ENCODE assay signal across 8 cellular contexts in the genomic region with DNA sequence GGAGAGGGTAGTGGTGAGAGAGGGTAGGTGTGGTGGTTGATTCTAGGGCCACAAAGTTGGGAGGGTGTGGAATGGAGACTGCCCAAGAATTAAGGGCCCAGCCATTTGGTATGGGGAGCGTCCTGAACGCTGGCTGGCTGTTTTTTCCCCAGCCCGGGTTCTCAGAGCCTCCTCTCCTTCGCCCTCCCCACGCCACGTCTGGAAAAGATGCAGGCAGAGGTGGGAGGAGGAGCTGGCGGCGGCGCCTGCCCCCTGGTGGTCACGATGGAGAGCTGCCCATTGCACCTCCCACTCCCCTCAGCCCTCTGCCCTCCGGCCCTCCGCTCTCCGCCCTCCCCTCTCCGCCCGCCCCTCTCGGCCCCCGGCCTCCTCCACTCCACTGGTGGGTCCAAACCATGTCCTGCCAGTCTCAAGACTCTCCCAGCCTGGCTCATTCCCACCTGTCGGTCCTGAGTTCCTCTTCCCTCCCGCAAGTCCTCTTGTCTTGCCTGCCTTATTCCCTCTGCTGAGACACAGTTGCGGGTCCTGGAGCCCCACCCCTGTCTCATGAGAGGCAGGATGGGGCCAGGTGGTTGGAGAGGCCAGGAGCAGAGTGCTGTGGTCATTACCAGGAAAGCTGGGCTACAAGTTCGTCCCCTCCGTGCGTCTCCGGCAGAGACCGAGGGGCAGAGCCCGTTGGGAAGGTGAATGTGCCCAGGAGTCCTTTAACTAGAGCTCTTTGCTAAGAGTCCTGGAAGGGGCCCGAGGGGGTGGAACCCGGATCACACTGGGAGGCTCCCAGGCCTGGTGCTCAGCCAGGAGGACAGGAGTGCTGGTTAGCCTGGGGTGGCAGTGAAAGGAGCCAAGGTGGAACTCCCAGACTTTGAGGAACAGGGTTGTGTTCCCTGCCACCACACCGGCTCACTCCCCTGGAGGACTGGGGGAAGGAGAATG. TPM values are rescaled to one million over a fixed set of nuclear protein-coding genes. Genes with fewer than 3 reads are reported as not detected.
DNase-seq lines count a peak whose midpoint lies in the region; ATAC-seq and TF ChIP-seq lines count a peak whose summit lies in the region.

No MANE protein-coding gene starts in this region.

- intact Hi-C loops in CD4-positive, alpha-beta memory T cell (cut with micrococcal nuclease) = loop anchor here (1.0 to 10.0 kb wide), 4 partner anchors 258 to 862 kb away; partner anchors contain the start of gene SNRPE
- intact Hi-C loops in lower lobe of right lung (cut with DNase I) = loop anchor here (5.0 kb wide), 1 partner anchor 257 kb away; no protein-coding TSS in a partner anchor

- TF ChIP-seq CTCF in lower lobe of right lung (IDR thresholded peaks at IDR 0.05) = peak; percentile 92

- peaks cover 9% of the 10 kb centered on the region for H3K4me1 ChIP-seq in CD4-positive, alpha-beta memory T cell (ENCODE audit: insufficient read depth, low read length)
- H3K4me1 ChIP-seq in lower lobe of right lung = peaks cover 34% of the 10 kb centered on the region

- no peaks in the 10 kb centered on the region for H3K27me3 ChIP-seq in CD4-positive, alpha-beta memory T cell (ENCODE audit: insufficient read depth, low read length)
- no peaks in the 10 kb centered on the region for H3K27me3 ChIP-seq in lower lobe of right lung (ENCODE audit: low read depth)

- peak overlapping the region in 2 of 8 donors; percentile 36 to 46 for H3K4me3 Mint-ChIP-seq in CD4-positive, alpha-beta memory T cell
- no peak overlapping the region for H3K4me3 Mint-ChIP-seq in activated CD4-positive, alpha-beta memory T cell treated with anti-CD3 and anti-CD28 coated beads, Interleukin-2, amount 10 ng/mL, durations not matched to agents 7 days and 5 days

- POLR2A ChIA-PET in CD4-positive, alpha-beta memory T cell (lab: Charles Lee; ENCODE audit: partially characterized antibody) = interaction anchor here (0.7 to 2.0 kb wide), 5 partner anchors 257 to 625 kb away, joined by 3 to 10 read pairs (median 4); partner anchors contain the start of gene SNRPE
- POLR2A ChIA-PET in activated CD4-positive, alpha-beta memory T cell treated with anti-CD3 and anti-CD28 coated beads, Interleukin-2, amount 10 ng/mL, durations not matched to agents 7 days and 5 days (lab: Charles Lee) = interaction anchor here (1.4 to 1.7 kb wide), 2 partner anchors 258 to 269 kb away, joined by 7 read pairs; no protein-coding TSS in a partner anchor

- H3K36me3 ChIP-seq in CD4-positive, alpha-beta memory T cell (ENCODE audit: insufficient read depth, low read length) = no peaks in the 10 kb centered on the region
- peaks cover 23% of the 10 kb centered on the region for H3K36me3 ChIP-seq in lower lobe of right lung

- no peak overlapping the region for H3K27ac ChIP-seq in CD4-positive, alpha-beta memory T cell (ENCODE audit: low read depth, low read length)
- H3K27ac ChIP-seq in lower lobe of right lung = peak overlapping the region; percentile 27

- no peak overlapping the region for H3K4me3 ChIP-seq in CD4-positive, alpha-beta memory T cell (ENCODE audit: low read length in 2 of 2)
- peak overlapping the region; percentile 37 for H3K4me3 ChIP-seq in lower lobe of right lung

- no peaks in the 10 kb centered on the region for H3K9me3 ChIP-seq in CD4-positive, alpha-beta memory T cell (ENCODE audit: control insufficient read depth in 1 of 2, low read length in 2 of 2)
- no peaks in the 10 kb centered on the region for H3K9me3 ChIP-seq in lower lobe of right lung

- peak; percentile 55 to 65 (median 59) for DNase-seq in CD4-positive, alpha-beta memory T cell
- DNase-seq in NCI-H748 (lab: John Stamatoyannopoulos, UW; ENCODE audit: unreplicated experiment) = peak; percentile 57
- peak; percentile 66 for DNase-seq in activated CD4-positive, alpha-beta memory T cell treated with anti-CD3 and anti-CD28 coated beads, Interleukin-2, amount 10 ng/mL, durations not matched to agents 7 days and 5 days
- DNase-seq in effector CD4-positive, alpha-beta T cell = peak; percentile 34
- DNase-seq in lower lobe of right lung = peak; percentile 85
- peak; percentile 13 to 53 (median 13) for DNase-seq in stimulated activated CD4-positive, alpha-beta T cell treated with anti-CD3 and anti-CD28 coated beads, TNF-alpha, amount 100 ng/mL, for 24 hours (ENCODE audit: low read depth in 3 of 3)

- ATAC-seq in HG02885 (IDR thresholded peaks at IDR 0.05; ENCODE audit: poor library complexity, unreplicated experiment) = peak; percentile 38
- peak; percentile 93 to 94 for ATAC-seq in lower lobe of right lung
- no peak for ATAC-seq in HG03135 (IDR thresholded peaks at IDR 0.05; ENCODE audit: unreplicated experiment)

- peaks cover 0 to 3% (median 0%) of the 10 kb centered on the region in 8 donors for H3K9me3 Mint-ChIP-seq in CD4-positive, alpha-beta memory T cell
- H3K9me3 Mint-ChIP-seq in activated CD4-positive, alpha-beta memory T cell treated with anti-CD3 and anti-CD28 coated beads, Interleukin-2, amount 10 ng/mL, durations not matched to agents 7 days and 5 days = no peaks in the 10 kb centered on the region

- CTCF ChIA-PET in CD4-positive, alpha-beta memory T cell (lab: Charles Lee; ENCODE audit: partially characterized antibody) = interaction anchor here (0.7 to 3.8 kb wide), 28 partner anchors 9 to 789 kb away, joined by 3 to 54 read pairs (median 4); partner anchors contain the start of genes ATP2B4 and SNRPE
- CTCF ChIA-PET in activated CD4-positive, alpha-beta memory T cell treated with anti-CD3 and anti-CD28 coated beads, Interleukin-2, amount 10 ng/mL, durations not matched to agents 7 days and 5 days (lab: Charles Lee) = interaction anchor here (0.6 to 4.6 kb wide), 30 partner anchors 9 to 649 kb away, joined by 3 to 89 read pairs (median 4); partner anchors contain the start of gene SNRPE

- H3K36me3 Mint-ChIP-seq in CD4-positive, alpha-beta memory T cell = no peaks in the 10 kb centered on the region
- no peaks in the 10 kb centered on the region for H3K36me3 Mint-ChIP-seq in activated CD4-positive, alpha-beta memory T cell treated with anti-CD3 and anti-CD28 coated beads, Interleukin-2, amount 10 ng/mL, durations not matched to agents 7 days and 5 days (ENCODE audit: low read depth)

- H3K4me1 Mint-ChIP-seq in CD4-positive, alpha-beta memory T cell = peaks cover 5 to 14% (median 10%) of the 10 kb centered on the region in 4 donors
- peaks cover 9% of the 10 kb centered on the region for H3K4me1 Mint-ChIP-seq in activated CD4-positive, alpha-beta memory T cell treated with anti-CD3 and anti-CD28 coated beads, Interleukin-2, amount 10 ng/mL, durations not matched to agents 7 days and 5 days

- H3K27me3 Mint-ChIP-seq in CD4-positive, alpha-beta memory T cell = peaks cover 0 to 1% of the 10 kb centered on the region in 2 donors
- no peaks in the 10 kb centered on the region for H3K27me3 Mint-ChIP-seq in activated CD4-positive, alpha-beta memory T cell treated with anti-CD3 and anti-CD28 coated beads, Interleukin-2, amount 10 ng/mL, durations not matched to agents 7 days and 5 days

- peak overlapping the region in 4 of 7 donors; percentile 27 to 75 (median 44) for H3K27ac Mint-ChIP-seq in CD4-positive, alpha-beta memory T cell
- no peak overlapping the region for H3K27ac Mint-ChIP-seq in activated CD4-positive, alpha-beta memory T cell treated with anti-CD3 and anti-CD28 coated beads, Interleukin-2, amount 10 ng/mL, durations not matched to agents 7 days and 5 days

RNA-seq across cellular contexts. Expression of gene ETNK2, which starts 22.6 kb away (rescaled TPM):
- total RNA-seq in CD4-positive, alpha-beta memory T cell = 1 to 10 TPM; 3.2 to 3.8 TPM
- 1 to 10 TPM; 3.3 to 3.9 TPM for polyA plus RNA-seq in CD4-positive, alpha-beta memory T cell
- under 1 TPM; 0.08 to 0.18 TPM for total RNA-seq in activated CD4-positive, alpha-beta memory T cell treated with anti-CD3 and anti-CD28 coated beads, Interleukin-2, amount 10 ng/mL, durations not matched to agents 7 days and 5 days
- total RNA-seq in lower lobe of right lung = 4.5 TPM

RNA-seq across cellular contexts. Expression of gene REN, which starts 36.9 kb away (rescaled TPM):
- not detected for total RNA-seq in CD4-positive, alpha-beta memory T cell
- not detected for polyA plus RNA-seq in CD4-positive, alpha-beta memory T cell
- not detected for total RNA-seq in activated CD4-positive, alpha-beta memory T cell treated with anti-CD3 and anti-CD28 coated beads, Interleukin-2, amount 10 ng/mL, durations not matched to agents 7 days and 5 days
- total RNA-seq in lower lobe of right lung = 0.59 TPM

RNA-seq across cellular contexts. Expression of gene SOX13, which starts 56.3 kb away (rescaled TPM):
- total RNA-seq in CD4-positive, alpha-beta memory T cell = 10 to 100 TPM in 1 of 2 experiments, 1 to 10 TPM in 1; 9.1 to 12.0 TPM
- polyA plus RNA-seq in CD4-positive, alpha-beta memory T cell = 1 to 10 TPM in 1 of 2 donors, under 1 TPM in 1; 0.94 to 2.8 TPM
- 1 to 10 TPM; 7.4 to 7.8 TPM for total RNA-seq in activated CD4-positive, alpha-beta memory T cell treated with anti-CD3 and anti-CD28 coated beads, Interleukin-2, amount 10 ng/mL, durations not matched to agents 7 days and 5 days
- total RNA-seq in lower lobe of right lung = 57.8 TPM

Comparison
In these comparisons a context has a peak if more than half of its experiments do, and no peak if none do; other contexts are left out.
1. DNase-seq: peak in every context shown above with its lines; median percentile 85 in lower lobe of right lung; 66 in activated CD4-positive, alpha-beta memory T cell treated with anti-CD3 and anti-CD28 coated beads, Interleukin-2, amount 10 ng/mL, durations not matched to agents 7 days and 5 days; 59 in CD4-positive, alpha-beta memory T cell; 57 in NCI-H748; 34 in effector CD4-positive, alpha-beta T cell; 13 in stimulated activated CD4-positive, alpha-beta T cell treated with anti-CD3 and anti-CD28 coated beads, TNF-alpha, amount 100 ng/mL, for 24 hours.